Comparison of ENCODE assay signal across 9 cellular contexts in genomic region chr14:61837336-61838229, GRCh38. TPM values are rescaled to one million over a fixed set of nuclear protein-coding genes. Genes with fewer than 3 reads are reported as not detected.
A peak's percentile ranks its signal among the peaks of the same experiment; 100 is the strongest.
DNase-seq lines count a peak whose midpoint lies in the region; ATAC-seq and TF ChIP-seq lines count a peak whose summit lies in the region.
"Had no signal": no experiment of that assay in that cellular context is flagged by ENCODE, and none has a peak within 500 bp of the region (broad histone marks: within the 10 kb centered on the region; RNA-seq: fewer than 3 reads in every experiment).

No MANE protein-coding gene starts in this region.

- TF ChIP-seq CTCF in GM06990 (IDR thresholded peaks at IDR 0.05; ENCODE audit: insufficient read depth, low read length, poor library complexity, severe bottlenecking) (peak; percentile 86), HFF-Myc (IDR thresholded peaks at IDR 0.05; ENCODE audit: low read depth, low read length, missing control alignments) (peak; percentile 91), heart right ventricle (IDR thresholded peaks at IDR 0.05) (peak; percentile 92 to 99 (median 95)), retinal pigment epithelial cell (conservative IDR thresholded peaks at IDR 0.05; ENCODE audit: low read depth, low read length) (peak; percentile 96)

- H3K27me3 ChIP-seq in GM06990 (replicated peaks; ENCODE audit: control insufficient read depth, insufficient read depth, low read length) = no peaks in the 10 kb centered on the region
- peaks cover 0 to 6% (median 0%) of the 10 kb centered on the region in 7 donors for H3K27me3 ChIP-seq in heart right ventricle

- no peaks in the 10 kb centered on the region for H3K36me3 Mint-ChIP-seq in activated naive CD8-positive, alpha-beta T cell treated with anti-CD3 and anti-CD28 coated beads, Interleukin-2, amount 50 U/mL, for 24 hours (ENCODE audit: low read depth)

- peaks cover 0 to 20% (median 0%) of the 10 kb centered on the region in 9 donors for H3K4me1 ChIP-seq in heart right ventricle

- peaks cover 3% of the 10 kb centered on the region for H3K9me3 Mint-ChIP-seq in activated naive CD8-positive, alpha-beta T cell treated with anti-CD3 and anti-CD28 coated beads, Interleukin-2, amount 50 U/mL, for 24 hours
- H3K9me3 Mint-ChIP-seq: stimulated activated naive CD8-positive, alpha-beta T cell treated with anti-CD3 and anti-CD28 coated beads, Interleukin-15, Interleukin-2, amounts not matched to agents 100 ng/mL and 50 ng/mL, for 24 hours had no signal

- no peak for DNase-seq in GM06990 (ENCODE audit: extremely low read depth, insufficient read length)
- DNase-seq in HFF-Myc (ENCODE audit: extremely low read depth, low read depth) = peak; percentile 55
- DNase-seq in NCI-H1105 (lab: John Stamatoyannopoulos, UW) = peak; percentile 70
- DNase-seq in SW 1271 (lab: John Stamatoyannopoulos, UW) = peak; percentile 48 to 64
- peak; percentile 78 for DNase-seq in activated naive CD8-positive, alpha-beta T cell treated with anti-CD3 and anti-CD28 coated beads, Interleukin-2, amount 50 U/mL, for 24 hours
- DNase-seq in heart right ventricle = peak; percentile 60 to 77
- DNase-seq in retinal pigment epithelial cell (ENCODE audit: low read depth) = peak; percentile 26
- no peak for DNase-seq in GOT3 (lab: John Stamatoyannopoulos, UW)

- no peak overlapping the region for H3K27ac ChIP-seq in heart right ventricle

- H3K9me3 ChIP-seq in heart right ventricle = no peaks in the 10 kb centered on the region

- H3K4me3 ChIP-seq in GM06990 (replicated peaks; ENCODE audit: low read depth, low read length) = no peak overlapping the region
- no peak overlapping the region for H3K4me3 ChIP-seq in HFF-Myc (replicated peaks; ENCODE audit: low read depth, low read length)
- no peak overlapping the region for H3K4me3 ChIP-seq in heart right ventricle
- no peak overlapping the region for H3K4me3 ChIP-seq in retinal pigment epithelial cell (ENCODE audit: low read length)

- H3K4me1 Mint-ChIP-seq in activated naive CD8-positive, alpha-beta T cell treated with anti-CD3 and anti-CD28 coated beads, Interleukin-2, amount 50 U/mL, for 24 hours = peaks cover 9% of the 10 kb centered on the region

- no peak overlapping the region for H3K4me3 Mint-ChIP-seq in activated naive CD8-positive, alpha-beta T cell treated with anti-CD3 and anti-CD28 coated beads, Interleukin-2, amount 50 U/mL, for 24 hours
- H3K4me3 Mint-ChIP-seq: stimulated activated naive CD8-positive, alpha-beta T cell treated with anti-CD3 and anti-CD28 coated beads, Interleukin-15, Interleukin-2, amounts not matched to agents 100 ng/mL and 50 ng/mL, for 24 hours had no signal

- H3K27me3 Mint-ChIP-seq in activated naive CD8-positive, alpha-beta T cell treated with anti-CD3 and anti-CD28 coated beads, Interleukin-2, amount 50 U/mL, for 24 hours = peaks cover 5% of the 10 kb centered on the region
- H3K27me3 Mint-ChIP-seq: stimulated activated naive CD8-positive, alpha-beta T cell treated with anti-CD3 and anti-CD28 coated beads, Interleukin-15, Interleukin-2, amounts not matched to agents 100 ng/mL and 50 ng/mL, for 24 hours had no signal

- H3K36me3 ChIP-seq in GM06990 (ENCODE audit: control insufficient read depth, insufficient read depth, low read length) = no peaks in the 10 kb centered on the region
- H3K36me3 ChIP-seq in heart right ventricle = no peaks in the 10 kb centered on the region

- intact Hi-C loops in heart right ventricle (cut with DNase I) = loop anchor here (1.0 to 10.0 kb wide), 9 partner anchors 375 to 563 kb away; no protein-coding TSS in a partner anchor

- WGBS in heart right ventricle, 2 donors = 42% methylated on average over 10 of the region's 10 CpGs

- H3K27ac Mint-ChIP-seq in activated naive CD8-positive, alpha-beta T cell treated with anti-CD3 and anti-CD28 coated beads, Interleukin-2, amount 50 U/mL, for 24 hours = no peak overlapping the region
- H3K27ac Mint-ChIP-seq: stimulated activated naive CD8-positive, alpha-beta T cell treated with anti-CD3 and anti-CD28 coated beads, Interleukin-15, Interleukin-2, amounts not matched to agents 100 ng/mL and 50 ng/mL, for 24 hours had no signal

- ATAC-seq in activated naive CD8-positive, alpha-beta T cell treated with anti-CD3 and anti-CD28 coated beads, Interleukin-2, amount 50 U/mL, for 24 hours = peak; percentile 94
- peak; percentile 79 to 94 (median 92) for ATAC-seq in heart right ventricle

RNA-seq across cellular contexts. Expression of gene SYT16, which starts 25.1 kb away (rescaled TPM):
- under 1 TPM in 5 of 10 donors, not detected in 5; 0.02 to 0.19 (median 0.13) TPM for total RNA-seq in heart right ventricle
- under 1 TPM in 1 of 2 donors, not detected in 1; 0.01 TPM for polyA plus RNA-seq in heart right ventricle

Comparison
In these comparisons a context has a peak if more than half of its experiments do, and no peak if none do; other contexts are left out.
1. DNase-seq: peak in HFF-Myc (single experiment), NCI-H1105 (single experiment), SW 1271 (2 of 2), activated naive CD8-positive, alpha-beta T cell treated with anti-CD3 and anti-CD28 coated beads, Interleukin-2, amount 50 U/mL, for 24 hours (single experiment), heart right ventricle (2 of 2) and retinal pigment epithelial cell (single experiment); none in GM06990 (single experiment) and GOT3 (single experiment).
2. Peak in every context shown above with its lines, with median percentiles within 50 percentile points of each other: CTCF ChIP-seq.